ENCODE assay signal across 8 cellular contexts in genomic region chr1:223844521-223844961, GRCh38. TPM values are rescaled to one million over a fixed set of nuclear protein-coding genes. Genes with fewer than 3 reads are reported as not detected.
DNase-seq lines count a peak whose midpoint lies in the region; ATAC-seq and TF ChIP-seq lines count a peak whose summit lies in the region.

No MANE protein-coding gene starts in this region.

- H3K27ac ChIP-seq in cardiac muscle cell, result peak overlapping the region; percentile 98
- peak overlapping the region; percentile 98 for H3K27ac ChIP-seq in layer of hippocampus (ENCODE audit: low read depth, low read length)

- intact Hi-C loops in Right ventricle myocardium inferior (cut with DNase I), result no loop called here

- peaks cover 0 to 11% of the 10 kb centered on the region in 2 donors for H3K9me3 Mint-ChIP-seq in activated naive CD4-positive, alpha-beta T cell treated with anti-CD3 and anti-CD28 coated beads, Interleukin-2, amount 50 U/mL, for 72 hours
- H3K9me3 Mint-ChIP-seq in stimulated activated naive B cell treated with anti-CD40 and anti-IgM and Interleukin-4, amounts not matched to agents 10 μg/mL and 1 μg/mL and 100 μg/mL, for 72 hours, result no peaks in the 10 kb centered on the region

- H3K36me3 Mint-ChIP-seq in activated naive CD4-positive, alpha-beta T cell treated with anti-CD3 and anti-CD28 coated beads, Interleukin-2, amount 50 U/mL, for 72 hours, result peaks cover 8 to 20% of the 10 kb centered on the region in 2 donors
- H3K36me3 Mint-ChIP-seq in stimulated activated naive B cell treated with anti-CD40 and anti-IgM and Interleukin-4, amounts not matched to agents 10 μg/mL and 1 μg/mL and 100 μg/mL, for 72 hours, result peaks cover 5 to 9% of the 10 kb centered on the region in 2 donors

- H3K27ac Mint-ChIP-seq in activated naive CD4-positive, alpha-beta T cell treated with anti-CD3 and anti-CD28 coated beads, Interleukin-2, amount 50 U/mL, for 72 hours, result peak overlapping the region; percentile 99
- peak overlapping the region; percentile 98 for H3K27ac Mint-ChIP-seq in stimulated activated naive B cell treated with anti-CD40 and anti-IgM and Interleukin-4, amounts not matched to agents 10 μg/mL and 1 μg/mL and 100 μg/mL, for 72 hours

- H3K4me1 Mint-ChIP-seq in stimulated activated naive B cell treated with anti-CD40 and anti-IgM and Interleukin-4, amounts not matched to agents 10 μg/mL and 1 μg/mL and 100 μg/mL, for 72 hours, result peaks cover 32 to 48% of the 10 kb centered on the region in 2 donors

- H3K27me3 ChIP-seq in cardiac muscle cell, result no peaks in the 10 kb centered on the region
- H3K27me3 ChIP-seq in layer of hippocampus (ENCODE audit: control insufficient read depth, insufficient read depth, low read length), result no peaks in the 10 kb centered on the region

- no peaks in the 10 kb centered on the region for H3K36me3 ChIP-seq in cardiac muscle cell

- TF ChIP-seq CTCF in cardiac muscle cell (IDR thresholded peaks at IDR 0.05; ENCODE audit: low read depth, low read length), result no peak

- DNase-seq in cardiac muscle cell (ENCODE audit: low read depth in 1 of 2, low spot score in 1 of 2), result peak in 1 of 2 donors; percentile 16
- no peak for DNase-seq in Right ventricle myocardium inferior (ENCODE audit: missing footprints)
- peak; percentile 68 to 72 for DNase-seq in activated naive CD4-positive, alpha-beta T cell treated with anti-CD3 and anti-CD28 coated beads, Interleukin-2, amount 50 U/mL, for 72 hours (ENCODE audit: low spot score in 2 of 2)
- no peak for DNase-seq in stimulated activated naive B cell treated with anti-CD40 and anti-IgM and Interleukin-4, amounts not matched to agents 10 μg/mL and 1 μg/mL and 100 μg/mL, for 72 hours
- no peak for DNase-seq in GM03348 (ENCODE audit: low spot score)
- no peak for DNase-seq in NK-92 (lab: John Stamatoyannopoulos, UW; ENCODE audit: unreplicated experiment)

- no peaks in the 10 kb centered on the region for H3K9me3 ChIP-seq in cardiac muscle cell (ENCODE audit: low read depth)

- peaks cover 36% of the 10 kb centered on the region for H3K4me1 ChIP-seq in cardiac muscle cell (ENCODE audit: low read depth)

- no peaks in the 10 kb centered on the region for H3K27me3 Mint-ChIP-seq in stimulated activated naive B cell treated with anti-CD40 and anti-IgM and Interleukin-4, amounts not matched to agents 10 μg/mL and 1 μg/mL and 100 μg/mL, for 72 hours

- H3K4me3 Mint-ChIP-seq in stimulated activated naive B cell treated with anti-CD40 and anti-IgM and Interleukin-4, amounts not matched to agents 10 μg/mL and 1 μg/mL and 100 μg/mL, for 72 hours, result peak overlapping the region; percentile 94 to 96

- ATAC-seq in Right ventricle myocardium inferior (no peak), HG03521 (IDR thresholded peaks at IDR 0.05; ENCODE audit: unreplicated experiment) (no peak)
- ATAC-seq in activated naive CD4-positive, alpha-beta T cell treated with anti-CD3 and anti-CD28 coated beads, Interleukin-2, amount 50 U/mL, for 72 hours, result peak in 1 of 2 donors; percentile 13
- no peak for ATAC-seq in stimulated activated naive B cell treated with anti-CD40 and anti-IgM and Interleukin-4, amounts not matched to agents 10 μg/mL and 1 μg/mL and 100 μg/mL, for 72 hours (replicated peaks)

- H3K4me3 ChIP-seq in cardiac muscle cell, result peak overlapping the region; percentile 98

RNA-seq across cellular contexts. Expression of gene TP53BP2, which starts 1.2 kb away (rescaled TPM):
- 69.9 and 93.5 TPM in 2 replicates for total RNA-seq in cardiac muscle cell
- polyA plus RNA-seq in cardiac muscle cell, result 36.8 and 54.8 TPM in 2 replicates
- 18.7 TPM for total RNA-seq in Right ventricle myocardium inferior
- total RNA-seq in activated naive CD4-positive, alpha-beta T cell treated with anti-CD3 and anti-CD28 coated beads, Interleukin-2, amount 50 U/mL, for 72 hours, result 10 to 100 TPM; 21.9 to 57.1 TPM

Comparison
In these comparisons a context has a peak if more than half of its experiments do, and no peak if none do; other contexts are left out.
1. DNase-seq: peak in activated naive CD4-positive, alpha-beta T cell treated with anti-CD3 and anti-CD28 coated beads, Interleukin-2, amount 50 U/mL, for 72 hours (2 of 2); none in Right ventricle myocardium inferior (single experiment), stimulated activated naive B cell treated with anti-CD40 and anti-IgM and Interleukin-4, amounts not matched to agents 10 μg/mL and 1 μg/mL and 100 μg/mL, for 72 hours (single experiment), GM03348 (single experiment) and NK-92 (single experiment).